In genomic region chr9:96206156-96206751, GRCh38 we compare ENCODE assay signal across 27 cellular contexts.
"Had no signal": no experiment of that assay in that cellular context is flagged by ENCODE, and none has a peak within 500 bp of the region (broad histone marks: within the 10 kb centered on the region; RNA-seq: fewer than 3 reads in every experiment).

No MANE protein-coding gene starts in this region.

- H3K79me2 ChIP-seq: parathyroid adenoma had no signal

- H3K27ac ChIP-seq: neutrophil, parathyroid adenoma, psoas muscle, right lobe of liver, sigmoid colon, stomach, thoracic aorta, thyroid gland, tibial nerve, upper lobe of left lung, vagina had no signal

- H3K36me3 ChIP-seq: neutrophil, right lobe of liver, sigmoid colon, stomach, thoracic aorta, thyroid gland, tibial nerve, upper lobe of left lung, vagina had no signal

- H3K4me1 ChIP-seq: parathyroid adenoma, psoas muscle, right lobe of liver, sigmoid colon, stomach, thyroid gland, upper lobe of left lung, vagina had no signal

- H3K4me3 ChIP-seq: psoas muscle, right lobe of liver, sigmoid colon, stomach, thoracic aorta, thyroid gland, tibial nerve, upper lobe of left lung, vagina had no signal

- H2AFZ ChIP-seq: parathyroid adenoma had no signal

- H3K9me3 ChIP-seq: neutrophil, right lobe of liver, sigmoid colon, stomach, thoracic aorta, thyroid gland, upper lobe of left lung, vagina had no signal

- H3K4me3 Mint-ChIP-seq: naive thymus-derived CD4-positive, alpha-beta T cell; natural killer cell; nephron; stimulated activated effector memory CD8-positive, alpha-beta T cell treated with anti-CD3 and anti-CD28 coated beads, Interleukin-12 subunit alpha, Interleukin-12 subunit beta, amount 100 ng/mL, for 72 hours; stimulated activated naive B cell treated with anti-CD40 and anti-IgM and Interleukin-4, amounts not matched to agents 10 μg/mL and 1 μg/mL and 100 μg/mL, for 72 hours had no signal

- H3K27me3 ChIP-seq: neutrophil, right lobe of liver, sigmoid colon, stomach, thyroid gland, tibial nerve, upper lobe of left lung, vagina had no signal

- H3K9ac ChIP-seq: parathyroid adenoma had no signal

- DNase-seq: naive thymus-derived CD4-positive, alpha-beta T cell; natural killer cell; nucleus accumbens; posterior cingulate gyrus; psoas muscle; right cardiac atrium; right lobe of liver; sigmoid colon; small intestine; stimulated activated CD4-positive, alpha-beta T cell treated with anti-CD3 and anti-CD28 coated beads, Interleukin-15, amount 100 ng/mL, for 24 hours; stimulated activated CD4-positive, alpha-beta T cell treated with anti-CD3 and anti-CD28 coated beads, Interleukin-2, amount 100 ng/mL, for 24 hours; stimulated activated CD4-positive, alpha-beta T cell treated with anti-CD3 and anti-CD28 coated beads, Interleukin-2, amount 100 ng/mL, for 48 hours; stimulated activated CD4-positive, alpha-beta T cell treated with anti-CD3 and anti-CD28 coated beads, Interleukin-4, amount 100 ng/mL, for 24 hours; stimulated activated naive B cell treated with anti-CD40 and anti-IgM and Interleukin-4, amounts not matched to agents 10 μg/mL and 1 μg/mL and 100 μg/mL, for 72 hours; stimulated activated naive CD4-positive, alpha-beta T cell treated with Interleukin-2 at 50 U/mL for 16 hours; stomach; thyroid gland; trophoblast cell had no signal

- ATAC-seq: naive thymus-derived CD4-positive, alpha-beta T cell; natural killer cell; psoas muscle; right cardiac atrium; right lobe of liver; stimulated activated effector memory CD8-positive, alpha-beta T cell treated with anti-CD3 and anti-CD28 coated beads, Interleukin-12 subunit alpha, Interleukin-12 subunit beta, amount 100 ng/mL, for 72 hours; stimulated activated naive B cell treated with anti-CD40 and anti-IgM and Interleukin-4, amounts not matched to agents 10 μg/mL and 1 μg/mL and 100 μg/mL, for 72 hours had no signal

- H3K27ac Mint-ChIP-seq: naive thymus-derived CD4-positive, alpha-beta T cell; natural killer cell; nephron; progenitor cell of endocrine pancreas; stimulated activated effector memory CD8-positive, alpha-beta T cell treated with anti-CD3 and anti-CD28 coated beads, Interleukin-12 subunit alpha, Interleukin-12 subunit beta, amount 100 ng/mL, for 72 hours; stimulated activated naive B cell treated with anti-CD40 and anti-IgM and Interleukin-4, amounts not matched to agents 10 μg/mL and 1 μg/mL and 100 μg/mL, for 72 hours had no signal

- H3K36me3 Mint-ChIP-seq: natural killer cell; stimulated activated effector memory CD8-positive, alpha-beta T cell treated with anti-CD3 and anti-CD28 coated beads, Interleukin-12 subunit alpha, Interleukin-12 subunit beta, amount 100 ng/mL, for 72 hours; stimulated activated naive B cell treated with anti-CD40 and anti-IgM and Interleukin-4, amounts not matched to agents 10 μg/mL and 1 μg/mL and 100 μg/mL, for 72 hours had no signal

- H3K9me3 Mint-ChIP-seq: natural killer cell; stimulated activated effector memory CD8-positive, alpha-beta T cell treated with anti-CD3 and anti-CD28 coated beads, Interleukin-12 subunit alpha, Interleukin-12 subunit beta, amount 100 ng/mL, for 72 hours; stimulated activated naive B cell treated with anti-CD40 and anti-IgM and Interleukin-4, amounts not matched to agents 10 μg/mL and 1 μg/mL and 100 μg/mL, for 72 hours had no signal
